8 cellular contexts compared by ENCODE assay signal in the genomic region with DNA sequence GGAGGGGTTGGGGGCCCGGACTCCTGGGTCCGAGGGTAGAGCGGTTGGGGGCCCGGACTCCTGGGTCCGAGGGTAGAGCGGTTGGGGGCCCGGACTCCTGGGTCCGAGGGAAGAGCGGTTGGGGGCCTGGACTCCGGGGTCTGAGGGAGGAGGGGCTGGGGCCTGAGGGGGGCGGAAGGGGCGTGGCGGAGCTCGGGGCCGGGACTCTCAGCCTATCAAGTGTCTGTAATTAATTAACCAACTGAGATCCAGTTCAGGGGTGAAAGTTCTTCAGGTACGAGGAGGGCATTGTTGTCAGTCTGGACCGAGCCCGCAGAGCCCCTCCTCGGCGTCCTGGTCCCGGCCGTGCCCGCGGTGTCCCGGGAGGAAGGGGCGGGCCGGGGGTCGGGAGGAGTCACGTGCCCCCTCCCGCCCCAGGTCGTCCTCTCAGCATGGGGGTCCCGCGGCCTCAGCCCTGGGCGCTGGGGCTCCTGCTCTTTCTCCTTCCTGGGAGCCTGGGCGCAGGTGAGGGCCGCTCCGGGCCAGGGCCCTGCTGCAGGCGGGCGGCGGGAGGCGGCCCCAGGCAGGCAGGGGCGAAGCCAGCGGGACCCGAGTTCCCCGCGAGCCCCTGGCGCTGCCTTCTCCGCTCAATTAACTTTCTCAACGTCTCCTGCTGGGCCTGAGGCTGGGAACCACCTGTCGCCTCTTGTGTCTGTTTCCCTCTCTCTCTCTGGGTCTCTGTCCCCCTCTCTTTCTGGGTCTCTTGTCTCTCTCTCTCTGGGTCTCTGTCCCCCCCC. TPM values are rescaled to one million over a fixed set of nuclear protein-coding genes. Genes with fewer than 3 reads are reported as not detected.
DNase-seq lines count a peak whose midpoint lies in the region; ATAC-seq and TF ChIP-seq lines count a peak whose summit lies in the region.

No MANE protein-coding gene starts in this region.

- H3K27ac ChIP-seq in muscle layer of duodenum (ENCODE audit: low read length): peak overlapping the region; percentile 88
- H3K27ac ChIP-seq in aorta (ENCODE audit: low read depth in 1 of 2, low read length in 2 of 2): peak overlapping the region; percentile 20 to 72

- no peak for DNase-seq in AG10803 (ENCODE audit: low read depth)
- no peak for DNase-seq in HFFc6
- DNase-seq in T-helper 17 cell: no peak
- DNase-seq in endothelial cell (ENCODE audit: low spot score): peak; percentile 51
- peak in 1 of 2 donors; percentile 82 for DNase-seq in aorta

- H3K36me3 Mint-ChIP-seq in HFFc6 (ENCODE audit: low read depth) (no peaks in the 10 kb centered on the region), T-helper 17 cell (ENCODE audit: low read depth) (no peaks in the 10 kb centered on the region), endothelial cell (ENCODE audit: low read depth, unreplicated experiment) (peaks cover 19% of the 10 kb centered on the region)

- H3K4me3 ChIP-seq in AG10803 (ENCODE audit: low read length): peak overlapping the region; percentile 69
- peak overlapping the region; percentile 65 to 90 for H3K4me3 ChIP-seq in muscle layer of duodenum (ENCODE audit: low read depth in 1 of 2, low read length in 2 of 2)
- H3K4me3 ChIP-seq in aorta (ENCODE audit: low read length in 2 of 2): peak overlapping the region; percentile 80 to 84

- no peak for TF ChIP-seq CTCF in AG10803 (conservative IDR thresholded peaks at IDR 0.05; ENCODE audit: low read length)
- TF ChIP-seq CTCF in HFFc6 (IDR thresholded peaks at IDR 0.05): no peak
- no peak for TF ChIP-seq CTCF in endothelial cell (IDR thresholded peaks at IDR 0.05; ENCODE audit: unreplicated experiment)

- H3K4me1 Mint-ChIP-seq in HFFc6 (ENCODE audit: low read depth) (peaks cover 16% of the 10 kb centered on the region), T-helper 17 cell (peaks cover 27% of the 10 kb centered on the region), endothelial cell (ENCODE audit: unreplicated experiment) (peaks cover 34% of the 10 kb centered on the region)

- H3K9me3 ChIP-seq in T-helper 17 cell (ENCODE audit: control insufficient read depth, low read length, poor library complexity, severe bottlenecking): no peaks in the 10 kb centered on the region
- no peaks in the 10 kb centered on the region for H3K9me3 ChIP-seq in muscle layer of duodenum (ENCODE audit: control insufficient read depth in 1 of 2, low read length in 2 of 2)
- H3K9me3 ChIP-seq in aorta (ENCODE audit: control insufficient read depth, low read length): no peaks in the 10 kb centered on the region

- H3K27ac Mint-ChIP-seq in HFFc6: peak overlapping the region; percentile 71
- H3K27ac Mint-ChIP-seq in T-helper 17 cell: peak overlapping the region; percentile 85
- H3K27ac Mint-ChIP-seq in endothelial cell (ENCODE audit: unreplicated experiment): peak overlapping the region; percentile 74

- H3K4me3 Mint-ChIP-seq in HFFc6 (peak overlapping the region; percentile 88), T-helper 17 cell (peak overlapping the region; percentile 89), endothelial cell (ENCODE audit: unreplicated experiment) (peak overlapping the region; percentile 95)

- H3K4me1 ChIP-seq in muscle layer of duodenum (ENCODE audit: control insufficient read depth in 1 of 2, insufficient read depth in 2 of 2, low read length in 2 of 2): peaks cover 0 to 27% of the 10 kb centered on the region in 2 donors
- H3K4me1 ChIP-seq in aorta (ENCODE audit: control insufficient read depth in 1 of 2, insufficient read depth in 2 of 2, low read length in 2 of 2): no peaks in the 10 kb centered on the region

- intact Hi-C loops in aorta (cut with DNase I): loop anchor here in 1 of 2 donors (5.0 kb wide), 1 partner anchor 154 kb away; a partner anchor contains a TSS

- peaks cover 0 to 5% of the 10 kb centered on the region in 2 donors for H3K36me3 ChIP-seq in muscle layer of duodenum (ENCODE audit: control insufficient read depth in 1 of 2, insufficient read depth in 2 of 2, low read length in 2 of 2)
- H3K36me3 ChIP-seq in aorta (ENCODE audit: control insufficient read depth in 1 of 2, insufficient read depth in 2 of 2, low read length in 1 of 2): no peaks in the 10 kb centered on the region

- 0 to 1% methylated on average over 43 to 50 of the region's 50 CpGs for WGBS in aorta, 2 donors

- ATAC-seq in T-helper 17 cell: peak; percentile 70
- peak; percentile 78 for ATAC-seq in aorta (ENCODE audit: low FRiP score)
- no peak for ATAC-seq in HG03280 (IDR thresholded peaks at IDR 0.05; ENCODE audit: unreplicated experiment)
- ATAC-seq in GM19397 (IDR thresholded peaks at IDR 0.05; ENCODE audit: unreplicated experiment): no peak

- H3K27me3 Mint-ChIP-seq in HFFc6 (ENCODE audit: insufficient read depth): no peaks in the 10 kb centered on the region; the same call in 1 of the 2 replicates
- H3K27me3 Mint-ChIP-seq in T-helper 17 cell: no peaks in the 10 kb centered on the region
- peaks cover 5% of the 10 kb centered on the region for H3K27me3 Mint-ChIP-seq in endothelial cell (ENCODE audit: unreplicated experiment)

- no peaks in the 10 kb centered on the region for H3K9me3 Mint-ChIP-seq in HFFc6
- H3K9me3 Mint-ChIP-seq in endothelial cell (ENCODE audit: unreplicated experiment): no peaks in the 10 kb centered on the region

- H3K27me3 ChIP-seq in muscle layer of duodenum (ENCODE audit: low read depth, low read length) (no peaks in the 10 kb centered on the region), aorta (ENCODE audit: control insufficient read depth in 1 of 2, insufficient read depth in 2 of 2, low read length in 1 of 2) (no peaks in the 10 kb centered on the region)

RNA-seq across cellular contexts. Expression of a gene that starts 0.7 kb away (rescaled TPM):
- 10 to 100 TPM; 33.2 to 39.3 (median 37.4) TPM for total RNA-seq in HFFc6 (2021; fragmentation: NEBNext Ultra II Directional; extraction: Animal tissue kit (Norgen Biotek cat#: 25700))
- total RNA-seq in T-helper 17 cell (10 to 100 TPM; 18.7 to 24.6 TPM), endothelial cell (ENCODE audit: unreplicated experiment) (127 TPM), aorta (100 to 1,000 TPM; 204 to 287 TPM)
- polyA plus RNA-seq in aorta: 100 to 1,000 TPM; 146 to 162 TPM

RNA-seq across cellular contexts. Expression of a gene that starts 14.6 kb away (rescaled TPM):
- total RNA-seq in HFFc6 (2021; fragmentation: NEBNext Ultra II Directional; extraction: Animal tissue kit (Norgen Biotek cat#: 25700)): 100 to 1,000 TPM; 117 to 316 (median 287) TPM
- total RNA-seq in T-helper 17 cell: 1 to 10 TPM in 1 of 2 donors, under 1 TPM in 1; 0.97 to 1.3 TPM
- total RNA-seq in endothelial cell (ENCODE audit: unreplicated experiment): 19.4 TPM
- total RNA-seq in aorta: 10 to 100 TPM; 82.6 to 90.2 TPM
- polyA plus RNA-seq in aorta: 100 to 1,000 TPM in 1 of 2 donors, 10 to 100 TPM in 1; 50.5 to 165 TPM

RNA-seq across cellular contexts. Expression of a gene that starts 16.9 kb away (rescaled TPM):
- total RNA-seq in HFFc6 (2021; fragmentation: NEBNext Ultra II Directional; extraction: Animal tissue kit (Norgen Biotek cat#: 25700)): 1,000 to 10,000 TPM; 1,343 to 1,545 (median 1,429) TPM
- total RNA-seq in T-helper 17 cell (1,000 to 10,000 TPM; 2,538 to 2,634 TPM), endothelial cell (ENCODE audit: unreplicated experiment) (2,099 TPM), aorta (1,000 to 10,000 TPM; 1,366 to 1,509 TPM)
- polyA plus RNA-seq in aorta: 1,000 to 10,000 TPM; 4,943 to 7,722 TPM

RNA-seq across cellular contexts. Expression of a gene that starts 25.8 kb away (rescaled TPM):
- total RNA-seq in HFFc6 (2021; fragmentation: NEBNext Ultra II Directional; extraction: Animal tissue kit (Norgen Biotek cat#: 25700)): 1,000 to 10,000 TPM; 2,015 to 2,373 (median 2,179) TPM
- total RNA-seq in T-helper 17 cell (1,000 to 10,000 TPM; 5,253 to 5,291 TPM), endothelial cell (ENCODE audit: unreplicated experiment) (2,762 TPM), aorta (1,000 to 10,000 TPM; 1,716 to 1,917 TPM)
- polyA plus RNA-seq in aorta: 1,000 to 10,000 TPM; 3,431 to 4,797 TPM

RNA-seq across cellular contexts. Expression of a gene that starts 39.1 kb away (rescaled TPM):
- total RNA-seq in HFFc6 (2021; fragmentation: NEBNext Ultra II Directional; extraction: Animal tissue kit (Norgen Biotek cat#: 25700)): 10 to 100 TPM in 2 of 6 experiments, 1 to 10 TPM in 4; 4.9 to 12.5 (median 9.4) TPM
- total RNA-seq in T-helper 17 cell: 100 to 1,000 TPM; 349 to 455 TPM
- 1.4 TPM for total RNA-seq in endothelial cell (ENCODE audit: unreplicated experiment)
- total RNA-seq in aorta: 10 to 100 TPM in 1 of 2 donors, 1 to 10 TPM in 1; 6.3 to 17.6 TPM
- polyA plus RNA-seq in aorta: 10 to 100 TPM; 15.9 to 36.0 TPM

Comparison
In these comparisons a context has a peak if more than half of its experiments do, and no peak if none do; other contexts are left out.
1. ATAC-seq: peak in T-helper 17 cell (single experiment) and aorta (single experiment); none in HG03280 (single experiment) and GM19397 (single experiment).
2. Peak in every context shown above with its lines, with median percentiles within 50 percentile points of each other: H3K4me3 ChIP-seq, H3K27ac Mint-ChIP-seq and H3K4me3 Mint-ChIP-seq.